Comparison of ENCODE assay signal across 8 cellular contexts in the genomic region with DNA sequence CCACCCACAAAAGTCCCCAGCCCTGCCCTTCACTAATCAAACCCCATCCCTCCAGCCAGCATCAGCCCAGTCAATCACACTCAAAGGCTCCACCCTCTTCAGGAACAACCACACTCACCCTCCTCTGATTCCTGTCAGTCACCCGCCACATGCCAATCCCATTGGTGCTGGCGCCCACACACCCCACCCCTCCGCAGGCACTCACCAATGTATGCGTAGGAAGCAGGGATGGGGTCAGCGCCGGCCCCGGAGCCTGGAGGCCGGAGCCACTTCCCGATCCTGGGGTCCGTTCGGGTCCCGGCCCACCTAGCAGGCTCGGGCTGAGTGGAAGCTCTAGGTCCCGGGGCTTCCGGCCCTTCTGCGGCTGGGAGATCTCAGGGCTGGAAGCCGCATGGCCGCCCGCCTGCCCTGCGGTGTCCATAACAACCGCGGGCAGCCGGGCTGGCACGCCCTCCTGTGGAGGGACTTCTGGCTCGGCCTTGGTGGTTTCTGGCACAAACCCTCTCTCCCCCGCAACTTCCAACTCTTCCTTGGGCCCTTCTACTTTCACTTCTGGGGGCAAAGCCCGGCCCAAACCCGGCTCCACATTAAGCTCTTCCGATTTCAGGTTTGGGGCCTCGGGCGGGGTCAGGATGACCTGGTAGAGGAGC. TPM values are rescaled to one million over a fixed set of nuclear protein-coding genes. Genes with fewer than 3 reads are reported as not detected.
DNase-seq lines count a peak whose midpoint lies in the region; ATAC-seq and TF ChIP-seq lines count a peak whose summit lies in the region.

No MANE protein-coding gene starts in this region.

- H3K27ac ChIP-seq in GM23248, result no peak overlapping the region

- 0 out of 2 replicates have a peak, but pooled peaks cover 4% of the 10 kb centered on the region for H3F3A ChIP-seq in GM23248 (ENCODE audit: insufficient read depth)

- WGBS in GM23248 (ENCODE audit: low coverage in 1 of 2, low lambda C conversion rate in 2 of 2, missing lambda C conversion rate in 2 of 2), 2 experiments, result 78 to 88% methylated on average over 18 to 23 of the region's 31 CpGs

- no peaks in the 10 kb centered on the region for H4K20me1 ChIP-seq in GM23248 (ENCODE audit: insufficient read depth)

- in situ Hi-C loops in GM13977 (cut with MboI; ENCODE audit: low pct_unique_long_range_greater_than_20kb, low sequenced_read_pairs, unreplicated experiment) (no loop called here), GM23248 (cut with MboI) (no loop called here)

- ATAC-seq in HG03558 (IDR thresholded peaks at IDR 0.05; ENCODE audit: extremely low read depth, unreplicated experiment) (peak; percentile 45), HG03280 (IDR thresholded peaks at IDR 0.05; ENCODE audit: unreplicated experiment) (no peak)

- peaks cover 4% of the 10 kb centered on the region; the same call in 1 of the 2 replicates for H3K36me3 ChIP-seq in GM23248 (ENCODE audit: low read depth)

- H3K27me3 ChIP-seq in GM23248 (replicated peaks; ENCODE audit: insufficient read depth), result no peaks in the 10 kb centered on the region

- peaks cover 13% of the 10 kb centered on the region for H3K79me2 ChIP-seq in GM23248 (ENCODE audit: insufficient read depth)

- H2AFZ ChIP-seq in GM23248, result no peak overlapping the region

- H3K4me1 ChIP-seq in GM23248 (ENCODE audit: insufficient read depth), result no peaks in the 10 kb centered on the region

- no peak overlapping the region for H3K4me2 ChIP-seq in GM23248 (ENCODE audit: unreplicated experiment)

- H3K9ac ChIP-seq in GM23248, result no peak overlapping the region

- H3K9me3 ChIP-seq in GM23248 (ENCODE audit: low read depth), result no peaks in the 10 kb centered on the region

- no peak overlapping the region for H3K4me3 ChIP-seq in GM23248

- no peaks in the 10 kb centered on the region for H3K9me2 ChIP-seq in GM23248 (ENCODE audit: insufficient read depth)

- peak; percentile 45 for TF ChIP-seq CTCF in GM13977 (IDR thresholded peaks at IDR 0.05; ENCODE audit: extremely low read depth, insufficient read depth, missing control alignments)

- peak; percentile 70 for DNase-seq in GM13977 (ENCODE audit: low spot score)
- DNase-seq in astrocyte of the hippocampus (ENCODE audit: low read depth, low spot score), result peak; percentile 48
- peak; percentile 29 for DNase-seq in mucosa of gallbladder (ENCODE audit: low spot score)
- DNase-seq in NCI-H187 treated with DMSO at 0.1 percent for 48 hours (lab: John Stamatoyannopoulos, UW), result no peak
- DNase-seq in GM23248, result no peak
- DNase-seq in NCI-H510A (lab: John Stamatoyannopoulos, UW), result no peak

RNA-seq across cellular contexts. Expression of a gene that starts 7.9 kb away (rescaled TPM):
- total RNA-seq in mucosa of gallbladder, result 2.4 TPM
- total RNA-seq in GM23248 (2014; rRNA removed; shearing (Covaris generic)), result 1.4 TPM in 1 of 2 replicates, not detected in the other
- 0.15 TPM in 1 of 2 replicates, not detected in the other for polyA plus RNA-seq in GM23248 (2016; fragmentation: Nextera tagmentation; extraction: Ambion mirVana)

RNA-seq across cellular contexts. Expression of a gene that starts 12.7 kb away (rescaled TPM):
- total RNA-seq in mucosa of gallbladder, result 28.7 TPM
- total RNA-seq in GM23248 (2014; rRNA removed; shearing (Covaris generic)), result 35.3 and 46.6 TPM in 2 replicates
- polyA plus RNA-seq in GM23248 (2016; fragmentation: Nextera tagmentation; extraction: Ambion mirVana), result 47.7 and 49.5 TPM in 2 replicates

RNA-seq across cellular contexts. Expression of a gene that starts 18.0 kb away (rescaled TPM):
- 0.55 TPM for total RNA-seq in mucosa of gallbladder
- total RNA-seq in GM23248 (2014; rRNA removed; shearing (Covaris generic)), result not detected in 2 replicates
- polyA plus RNA-seq in GM23248 (2016; fragmentation: Nextera tagmentation; extraction: Ambion mirVana), result 0.32 and 0.34 TPM in 2 replicates

RNA-seq across cellular contexts. Expression of a gene that starts 21.3 kb away (rescaled TPM):
- total RNA-seq in mucosa of gallbladder, result 81.8 TPM
- total RNA-seq in GM23248 (2014; rRNA removed; shearing (Covaris generic)), result 130 and 133 TPM in 2 replicates
- polyA plus RNA-seq in GM23248 (2016; fragmentation: Nextera tagmentation; extraction: Ambion mirVana), result 158 and 160 TPM in 2 replicates

RNA-seq across cellular contexts. Expression of a gene that starts 55.4 kb away (rescaled TPM):
- total RNA-seq in mucosa of gallbladder, result 574 TPM
- 2,871 and 4,277 TPM in 2 replicates for total RNA-seq in GM23248 (2014; rRNA removed; shearing (Covaris generic))
- polyA plus RNA-seq in GM23248 (2016; fragmentation: Nextera tagmentation; extraction: Ambion mirVana), result 13,908 and 14,059 TPM in 2 replicates

Comparison
In these comparisons a context has a peak if more than half of its experiments do, and no peak if none do; other contexts are left out.
1. DNase-seq: peak in GM13977 (single experiment), astrocyte of the hippocampus (single experiment) and mucosa of gallbladder (single experiment); none in NCI-H187 treated with DMSO at 0.1 percent for 48 hours (single experiment), GM23248 (single experiment) and NCI-H510A (single experiment).